In the genomic region with DNA sequence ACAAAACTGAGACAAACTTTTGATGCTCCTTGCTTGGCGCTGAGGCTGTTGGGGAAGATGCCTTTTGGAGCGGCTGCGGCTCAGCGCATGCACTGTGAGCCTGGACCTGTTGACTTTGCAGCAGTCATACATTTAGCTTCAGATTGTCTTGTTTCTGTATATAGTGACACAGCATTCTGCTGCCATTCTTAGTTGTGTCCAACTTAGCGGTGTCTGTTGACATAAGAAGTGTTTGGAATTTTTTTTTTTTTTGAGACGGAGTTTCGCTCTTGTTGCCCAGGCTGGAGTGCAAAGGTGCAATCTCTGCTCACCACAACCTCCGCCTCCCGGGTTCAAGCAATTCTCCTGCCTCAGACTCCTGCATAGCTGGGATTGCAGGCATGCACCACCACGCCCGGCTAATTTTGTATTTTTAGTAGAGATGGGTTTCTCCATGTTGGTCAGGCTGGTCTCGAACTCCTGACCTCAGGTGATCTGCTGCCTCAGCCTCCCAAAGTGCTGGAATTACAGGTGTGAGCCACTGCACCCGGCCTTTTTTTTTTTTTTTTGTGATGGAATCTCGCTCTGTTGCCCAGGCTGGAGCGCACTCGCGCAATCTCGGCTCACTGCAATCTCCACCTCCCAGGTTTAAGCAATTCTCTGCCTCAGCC, we compare ENCODE assay signal across 1 cellular context.
TF ChIP-seq lines count a peak whose summit lies in the region.
"Not testable (repeated sequence)": the region's sequence is repeated elsewhere in the genome, so short reads cannot be mapped to it uniquely, and the experiment has no call there.

No MANE protein-coding gene starts in this region.

TF ChIP-seq in HepG2, 621 proteins besides CTCF, POLR2A, EP300 and RAD21 (continued from another document and continues in another):
- TF ChIP-seq, protein P1, sequence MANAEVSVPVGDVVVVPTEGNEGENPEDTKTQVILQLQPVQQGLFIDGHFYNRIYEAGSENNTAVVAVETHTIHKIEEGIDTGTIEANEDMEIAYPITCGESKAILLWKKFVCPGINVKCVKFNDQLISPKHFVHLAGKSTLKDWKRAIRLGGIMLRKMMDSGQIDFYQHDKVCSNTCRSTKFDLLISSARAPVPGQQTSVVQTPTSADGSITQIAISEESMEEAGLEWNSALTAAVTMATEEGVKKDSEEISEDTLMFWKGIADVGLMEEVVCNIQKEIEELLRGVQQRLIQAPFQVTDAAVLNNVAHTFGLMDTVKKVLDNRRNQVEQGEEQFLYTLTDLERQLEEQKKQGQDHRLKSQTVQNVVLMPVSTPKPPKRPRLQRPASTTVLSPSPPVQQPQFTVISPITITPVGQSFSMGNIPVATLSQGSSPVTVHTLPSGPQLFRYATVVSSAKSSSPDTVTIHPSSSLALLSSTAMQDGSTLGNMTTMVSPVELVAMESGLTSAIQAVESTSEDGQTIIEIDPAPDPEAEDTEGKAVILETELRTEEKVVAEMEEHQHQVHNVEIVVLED (CRISPR knock-in tag; IDR thresholded peaks at IDR 0.05; ENCODE audit: borderline replicate concordance) = 0 out of 2 replicates have a peak, but pooled peaks have one; percentile 13
- TF ChIP-seq ZMYM4 (CRISPR knock-in tag; IDR thresholded peaks at IDR 0.05) (peak; percentile 66), FOXK2 (IDR thresholded peaks at IDR 0.05) (peak; percentile 95), HOXA3 (CRISPR knock-in tag; IDR thresholded peaks at IDR 0.05) (peak; percentile 67), CHD4 (IDR thresholded peaks at IDR 0.05; ENCODE audit: borderline replicate concordance, low read length) (peak; percentile 93), ZNF644 (CRISPR knock-in tag; IDR thresholded peaks at IDR 0.05; ENCODE audit: low read depth) (peak; percentile 78; the same call in 1 of the 2 replicates), ELF3 (CRISPR knock-in tag; IDR thresholded peaks at IDR 0.05) (peak; percentile 60), THAP11 (CRISPR knock-in tag; IDR thresholded peaks at IDR 0.05) (peak; percentile 49; the same call in 1 of the 2 replicates), TCF12 (CRISPR knock-in tag; IDR thresholded peaks at IDR 0.05) (0 out of 2 replicates have a peak, but pooled peaks have one; percentile 74), NFE2L1 (CRISPR knock-in tag; IDR thresholded peaks at IDR 0.05; ENCODE audit: borderline replicate concordance) (peak; percentile 87; the same call in 1 of the 2 replicates), ZNF549 (CRISPR knock-in tag; IDR thresholded peaks at IDR 0.05) (0 out of 2 replicates have a peak, but pooled peaks have one; percentile 24), RXRB (CRISPR knock-in tag; IDR thresholded peaks at IDR 0.05; ENCODE audit: borderline replicate concordance) (peak; percentile 83), ZNF709 (CRISPR knock-in tag; IDR thresholded peaks at IDR 0.05) (peak; percentile 28; the same call in 1 of the 2 replicates), HMG20B (CRISPR knock-in tag; conservative IDR thresholded peaks at IDR 0.05) (peak; percentile 72; the same call in 1 of the 2 replicates), MIXL1 (CRISPR knock-in tag; IDR thresholded peaks at IDR 0.05) (peak; percentile 43; the same call in 1 of the 2 replicates), NR2F6 (IDR thresholded peaks at IDR 0.05) (0 out of 2 replicates have a peak, but pooled peaks have one; percentile 25), NR2F6 (CRISPR knock-in tag; IDR thresholded peaks at IDR 0.05) (peak; percentile 60; the same call in 1 of the 2 replicates), ZNF274 (CRISPR knock-in tag; IDR thresholded peaks at IDR 0.05) (peak; percentile 29; the same call in 1 of the 2 replicates), BRCA1 (CRISPR knock-in tag; IDR thresholded peaks at IDR 0.05) (peak; percentile 82; the same call in 1 of the 2 replicates), SPEN (CRISPR knock-in tag; IDR thresholded peaks at IDR 0.05; ENCODE audit: low read depth) (peak; percentile 46; the same call in 1 of the 2 replicates), FOXJ3 (CRISPR knock-in tag; IDR thresholded peaks at IDR 0.05; ENCODE audit: borderline replicate concordance) (peak; percentile 95; the same call in 1 of the 2 replicates), ZFP36L1 (CRISPR knock-in tag; IDR thresholded peaks at IDR 0.05) (peak; percentile 58; the same call in 1 of the 2 replicates), ZNF317 (CRISPR knock-in tag; IDR thresholded peaks at IDR 0.05) (peak; percentile 37; the same call in 1 of the 2 replicates), GABPA (CRISPR knock-in tag; IDR thresholded peaks at IDR 0.05; ENCODE audit: low read depth) (peak; percentile 39; the same call in 1 of the 2 replicates), EHMT2 (IDR thresholded peaks at IDR 0.05; ENCODE audit: borderline replicate concordance, low read depth, low read length) (peak; percentile 84; the same call in 1 of the 2 replicates), KAT8 (CRISPR knock-in tag; IDR thresholded peaks at IDR 0.05) (peak; percentile 74), ZNF143 (CRISPR knock-in tag; IDR thresholded peaks at IDR 0.05) (peak; percentile 62), MIER3 (CRISPR knock-in tag; IDR thresholded peaks at IDR 0.05; ENCODE audit: borderline replicate concordance) (peak; percentile 15; the same call in 1 of the 2 replicates), SKI (IDR thresholded peaks at IDR 0.05; ENCODE audit: partially characterized antibody) (peak; percentile 63), CREB1 (IDR thresholded peaks at IDR 0.05) (0 out of 2 replicates have a peak, but pooled peaks have one; percentile 44), CREB1 (CRISPR knock-in tag; IDR thresholded peaks at IDR 0.05) (peak; percentile 39; the same call in 1 of the 2 replicates), YEATS4 (CRISPR knock-in tag; IDR thresholded peaks at IDR 0.05; ENCODE audit: borderline replicate concordance) (peak; percentile 35; the same call in 1 of the 2 replicates), MAF1 (CRISPR knock-in tag; IDR thresholded peaks at IDR 0.05; ENCODE audit: borderline replicate concordance) (0 out of 2 replicates have a peak, but pooled peaks have one; percentile 65)
- TF ChIP-seq, protein P2, sequence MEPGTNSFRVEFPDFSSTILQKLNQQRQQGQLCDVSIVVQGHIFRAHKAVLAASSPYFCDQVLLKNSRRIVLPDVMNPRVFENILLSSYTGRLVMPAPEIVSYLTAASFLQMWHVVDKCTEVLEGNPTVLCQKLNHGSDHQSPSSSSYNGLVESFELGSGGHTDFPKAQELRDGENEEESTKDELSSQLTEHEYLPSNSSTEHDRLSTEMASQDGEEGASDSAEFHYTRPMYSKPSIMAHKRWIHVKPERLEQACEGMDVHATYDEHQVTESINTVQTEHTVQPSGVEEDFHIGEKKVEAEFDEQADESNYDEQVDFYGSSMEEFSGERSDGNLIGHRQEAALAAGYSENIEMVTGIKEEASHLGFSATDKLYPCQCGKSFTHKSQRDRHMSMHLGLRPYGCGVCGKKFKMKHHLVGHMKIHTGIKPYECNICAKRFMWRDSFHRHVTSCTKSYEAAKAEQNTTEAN (CRISPR knock-in tag; conservative IDR thresholded peaks at IDR 0.05) = peak; percentile 97
- TF ChIP-seq, protein P3, sequence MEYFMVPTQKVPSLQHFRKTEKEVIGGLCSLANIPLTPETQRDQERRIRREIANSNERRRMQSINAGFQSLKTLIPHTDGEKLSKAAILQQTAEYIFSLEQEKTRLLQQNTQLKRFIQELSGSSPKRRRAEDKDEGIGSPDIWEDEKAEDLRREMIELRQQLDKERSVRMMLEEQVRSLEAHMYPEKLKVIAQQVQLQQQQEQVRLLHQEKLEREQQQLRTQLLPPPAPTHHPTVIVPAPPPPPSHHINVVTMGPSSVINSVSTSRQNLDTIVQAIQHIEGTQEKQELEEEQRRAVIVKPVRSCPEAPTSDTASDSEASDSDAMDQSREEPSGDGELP (IDR thresholded peaks at IDR 0.05; ENCODE audit: borderline replicate concordance, low read depth) = peak; percentile 23; the same call in 1 of the 2 replicates
- not testable (repeated sequence) for TF ChIP-seq TCF12 (IDR thresholded peaks at IDR 0.05); GABPA (IDR thresholded peaks at IDR 0.05; ENCODE audit: low read depth, low read length)
- TF ChIP-seq, protein P4, sequence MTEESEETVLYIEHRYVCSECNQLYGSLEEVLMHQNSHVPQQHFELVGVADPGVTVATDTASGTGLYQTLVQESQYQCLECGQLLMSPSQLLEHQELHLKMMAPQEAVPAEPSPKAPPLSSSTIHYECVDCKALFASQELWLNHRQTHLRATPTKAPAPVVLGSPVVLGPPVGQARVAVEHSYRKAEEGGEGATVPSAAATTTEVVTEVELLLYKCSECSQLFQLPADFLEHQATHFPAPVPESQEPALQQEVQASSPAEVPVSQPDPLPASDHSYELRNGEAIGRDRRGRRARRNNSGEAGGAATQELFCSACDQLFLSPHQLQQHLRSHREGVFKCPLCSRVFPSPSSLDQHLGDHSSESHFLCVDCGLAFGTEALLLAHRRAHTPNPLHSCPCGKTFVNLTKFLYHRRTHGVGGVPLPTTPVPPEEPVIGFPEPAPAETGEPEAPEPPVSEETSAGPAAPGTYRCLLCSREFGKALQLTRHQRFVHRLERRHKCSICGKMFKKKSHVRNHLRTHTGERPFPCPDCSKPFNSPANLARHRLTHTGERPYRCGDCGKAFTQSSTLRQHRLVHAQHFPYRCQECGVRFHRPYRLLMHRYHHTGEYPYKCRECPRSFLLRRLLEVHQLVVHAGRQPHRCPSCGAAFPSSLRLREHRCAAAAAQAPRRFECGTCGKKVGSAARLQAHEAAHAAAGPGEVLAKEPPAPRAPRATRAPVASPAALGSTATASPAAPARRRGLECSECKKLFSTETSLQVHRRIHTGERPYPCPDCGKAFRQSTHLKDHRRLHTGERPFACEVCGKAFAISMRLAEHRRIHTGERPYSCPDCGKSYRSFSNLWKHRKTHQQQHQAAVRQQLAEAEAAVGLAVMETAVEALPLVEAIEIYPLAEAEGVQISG (CRISPR knock-in tag; IDR thresholded peaks at IDR 0.05) = peak; percentile 36; the same call in 1 of the 2 replicates
- TF ChIP-seq, protein P5, sequence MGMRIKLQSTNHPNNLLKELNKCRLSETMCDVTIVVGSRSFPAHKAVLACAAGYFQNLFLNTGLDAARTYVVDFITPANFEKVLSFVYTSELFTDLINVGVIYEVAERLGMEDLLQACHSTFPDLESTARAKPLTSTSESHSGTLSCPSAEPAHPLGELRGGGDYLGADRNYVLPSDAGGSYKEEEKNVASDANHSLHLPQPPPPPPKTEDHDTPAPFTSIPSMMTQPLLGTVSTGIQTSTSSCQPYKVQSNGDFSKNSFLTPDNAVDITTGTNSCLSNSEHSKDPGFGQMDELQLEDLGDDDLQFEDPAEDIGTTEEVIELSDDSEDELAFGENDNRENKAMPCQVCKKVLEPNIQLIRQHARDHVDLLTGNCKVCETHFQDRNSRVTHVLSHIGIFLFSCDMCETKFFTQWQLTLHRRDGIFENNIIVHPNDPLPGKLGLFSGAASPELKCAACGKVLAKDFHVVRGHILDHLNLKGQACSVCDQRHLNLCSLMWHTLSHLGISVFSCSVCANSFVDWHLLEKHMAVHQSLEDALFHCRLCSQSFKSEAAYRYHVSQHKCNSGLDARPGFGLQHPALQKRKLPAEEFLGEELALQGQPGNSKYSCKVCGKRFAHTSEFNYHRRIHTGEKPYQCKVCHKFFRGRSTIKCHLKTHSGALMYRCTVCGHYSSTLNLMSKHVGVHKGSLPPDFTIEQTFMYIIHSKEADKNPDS (CRISPR knock-in tag; IDR thresholded peaks at IDR 0.05) = 0 out of 2 replicates have a peak, but pooled peaks have one; percentile 60
- TF ChIP-seq, protein P6, sequence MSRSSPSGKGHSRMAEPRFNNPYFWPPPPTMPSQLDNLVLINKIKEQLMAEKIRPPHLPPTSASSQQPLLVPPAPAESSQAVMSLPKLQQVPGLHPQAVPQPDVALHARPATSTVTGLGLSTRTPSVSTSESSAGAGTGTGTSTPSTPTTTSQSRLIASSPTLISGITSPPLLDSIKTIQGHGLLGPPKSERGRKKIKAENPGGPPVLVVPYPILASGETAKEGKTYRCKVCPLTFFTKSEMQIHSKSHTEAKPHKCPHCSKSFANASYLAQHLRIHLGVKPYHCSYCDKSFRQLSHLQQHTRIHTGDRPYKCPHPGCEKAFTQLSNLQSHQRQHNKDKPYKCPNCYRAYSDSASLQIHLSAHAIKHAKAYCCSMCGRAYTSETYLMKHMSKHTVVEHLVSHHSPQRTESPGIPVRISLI (CRISPR knock-in tag; IDR thresholded peaks at IDR 0.05; ENCODE audit: borderline replicate concordance) = peak; percentile 99
- TF ChIP-seq, protein P7, sequence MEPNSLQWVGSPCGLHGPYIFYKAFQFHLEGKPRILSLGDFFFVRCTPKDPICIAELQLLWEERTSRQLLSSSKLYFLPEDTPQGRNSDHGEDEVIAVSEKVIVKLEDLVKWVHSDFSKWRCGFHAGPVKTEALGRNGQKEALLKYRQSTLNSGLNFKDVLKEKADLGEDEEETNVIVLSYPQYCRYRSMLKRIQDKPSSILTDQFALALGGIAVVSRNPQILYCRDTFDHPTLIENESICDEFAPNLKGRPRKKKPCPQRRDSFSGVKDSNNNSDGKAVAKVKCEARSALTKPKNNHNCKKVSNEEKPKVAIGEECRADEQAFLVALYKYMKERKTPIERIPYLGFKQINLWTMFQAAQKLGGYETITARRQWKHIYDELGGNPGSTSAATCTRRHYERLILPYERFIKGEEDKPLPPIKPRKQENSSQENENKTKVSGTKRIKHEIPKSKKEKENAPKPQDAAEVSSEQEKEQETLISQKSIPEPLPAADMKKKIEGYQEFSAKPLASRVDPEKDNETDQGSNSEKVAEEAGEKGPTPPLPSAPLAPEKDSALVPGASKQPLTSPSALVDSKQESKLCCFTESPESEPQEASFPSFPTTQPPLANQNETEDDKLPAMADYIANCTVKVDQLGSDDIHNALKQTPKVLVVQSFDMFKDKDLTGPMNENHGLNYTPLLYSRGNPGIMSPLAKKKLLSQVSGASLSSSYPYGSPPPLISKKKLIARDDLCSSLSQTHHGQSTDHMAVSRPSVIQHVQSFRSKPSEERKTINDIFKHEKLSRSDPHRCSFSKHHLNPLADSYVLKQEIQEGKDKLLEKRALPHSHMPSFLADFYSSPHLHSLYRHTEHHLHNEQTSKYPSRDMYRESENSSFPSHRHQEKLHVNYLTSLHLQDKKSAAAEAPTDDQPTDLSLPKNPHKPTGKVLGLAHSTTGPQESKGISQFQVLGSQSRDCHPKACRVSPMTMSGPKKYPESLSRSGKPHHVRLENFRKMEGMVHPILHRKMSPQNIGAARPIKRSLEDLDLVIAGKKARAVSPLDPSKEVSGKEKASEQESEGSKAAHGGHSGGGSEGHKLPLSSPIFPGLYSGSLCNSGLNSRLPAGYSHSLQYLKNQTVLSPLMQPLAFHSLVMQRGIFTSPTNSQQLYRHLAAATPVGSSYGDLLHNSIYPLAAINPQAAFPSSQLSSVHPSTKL (CRISPR knock-in tag; IDR thresholded peaks at IDR 0.05) = peak; percentile 92
- TF ChIP-seq, protein P8, sequence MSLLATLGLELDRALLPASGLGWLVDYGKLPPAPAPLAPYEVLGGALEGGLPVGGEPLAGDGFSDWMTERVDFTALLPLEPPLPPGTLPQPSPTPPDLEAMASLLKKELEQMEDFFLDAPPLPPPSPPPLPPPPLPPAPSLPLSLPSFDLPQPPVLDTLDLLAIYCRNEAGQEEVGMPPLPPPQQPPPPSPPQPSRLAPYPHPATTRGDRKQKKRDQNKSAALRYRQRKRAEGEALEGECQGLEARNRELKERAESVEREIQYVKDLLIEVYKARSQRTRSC (CRISPR knock-in tag; IDR thresholded peaks at IDR 0.05; ENCODE audit: low read depth) = 0 out of 2 replicates have a peak, but pooled peaks have one; percentile 48
- TF ChIP-seq, protein P9, sequence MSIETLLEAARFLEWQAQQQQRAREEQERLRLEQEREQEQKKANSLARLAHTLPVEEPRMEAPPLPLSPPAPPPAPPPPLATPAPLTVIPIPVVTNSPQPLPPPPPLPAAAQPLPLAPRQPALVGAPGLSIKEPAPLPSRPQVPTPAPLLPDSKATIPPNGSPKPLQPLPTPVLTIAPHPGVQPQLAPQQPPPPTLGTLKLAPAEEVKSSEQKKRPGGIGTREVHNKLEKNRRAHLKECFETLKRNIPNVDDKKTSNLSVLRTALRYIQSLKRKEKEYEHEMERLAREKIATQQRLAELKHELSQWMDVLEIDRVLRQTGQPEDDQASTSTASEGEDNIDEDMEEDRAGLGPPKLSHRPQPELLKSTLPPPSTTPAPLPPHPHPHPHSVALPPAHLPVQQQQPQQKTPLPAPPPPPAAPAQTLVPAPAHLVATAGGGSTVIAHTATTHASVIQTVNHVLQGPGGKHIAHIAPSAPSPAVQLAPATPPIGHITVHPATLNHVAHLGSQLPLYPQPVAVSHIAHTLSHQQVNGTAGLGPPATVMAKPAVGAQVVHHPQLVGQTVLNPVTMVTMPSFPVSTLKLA (IDR thresholded peaks at IDR 0.05) = 0 out of 2 replicates have a peak, but pooled peaks have one; percentile 10
